Comparison of ENCODE assay signal across 11 cellular contexts in the genomic region with DNA sequence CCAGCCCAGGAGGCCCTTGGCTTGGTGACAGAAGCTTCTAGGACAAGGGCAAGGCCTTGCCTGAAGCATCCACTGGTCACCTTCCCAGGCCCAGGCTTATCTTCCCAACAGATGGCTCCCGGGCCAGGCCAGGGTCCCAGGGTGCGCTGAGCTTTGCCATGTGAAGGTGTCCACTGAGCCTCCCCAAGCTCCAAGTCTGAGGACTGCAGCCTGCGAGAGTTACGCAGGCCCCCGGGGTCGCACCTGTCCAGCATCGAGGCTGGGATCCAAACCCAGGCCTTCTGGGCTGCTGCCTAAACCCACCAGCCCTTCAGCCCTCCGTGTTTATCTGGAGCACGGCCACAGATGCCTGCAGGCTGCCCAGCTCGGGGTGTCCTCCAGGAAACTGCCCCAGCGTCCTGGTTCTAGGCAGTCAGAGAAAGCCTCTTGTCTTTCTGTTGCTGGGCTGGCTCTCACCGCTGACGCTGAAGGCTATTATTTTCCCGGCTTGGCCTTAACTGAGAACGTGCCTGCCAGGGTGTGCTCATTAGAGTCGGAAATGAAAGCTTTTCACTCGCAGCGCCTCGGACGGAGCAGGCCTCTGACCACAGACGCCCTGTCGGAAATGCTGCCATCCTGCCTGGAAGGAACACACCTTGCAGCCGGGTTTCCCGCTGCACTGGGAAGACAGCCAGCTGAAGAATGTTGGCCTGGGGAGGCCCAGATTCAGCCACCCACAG.
DNase-seq lines count a peak whose midpoint lies in the region; ATAC-seq and TF ChIP-seq lines count a peak whose summit lies in the region.
"Had no signal": no experiment of that assay in that cellular context is flagged by ENCODE, and none has a peak within 500 bp of the region (broad histone marks: within the 10 kb centered on the region; RNA-seq: fewer than 3 reads in every experiment).

No MANE protein-coding gene starts in this region.

- H3K9me3 ChIP-seq in endodermal cell (ENCODE audit: control insufficient read depth, low read length) (no peaks in the 10 kb centered on the region), tibial artery (no peaks in the 10 kb centered on the region), Peyer's patch (no peaks in the 10 kb centered on the region)

- H3K27me3 Mint-ChIP-seq in endodermal cell (ENCODE audit: insufficient read depth): no peaks in the 10 kb centered on the region
- H3K27me3 Mint-ChIP-seq: stimulated activated naive CD8-positive, alpha-beta T cell treated with anti-CD3 and anti-CD28 coated beads, Interleukin-15, amount 100 ng/mL, for 72 hours had no signal

- no peak overlapping the region for H3K4me3 ChIP-seq in endodermal cell (ENCODE audit: low read length)
- no peak overlapping the region for H3K4me3 ChIP-seq in tibial artery
- no peak overlapping the region for H3K4me3 ChIP-seq in Peyer's patch
- H3K4me3 ChIP-seq: coronary artery, GM12878 had no signal

- peak; percentile 85 for DNase-seq in RPMI7951 (ENCODE audit: low read depth)
- DNase-seq in endodermal cell: no peak
- peak; percentile 12 for DNase-seq in midbrain (lab: John Stamatoyannopoulos, UW)
- no peak for DNase-seq in tibial artery
- no peak for DNase-seq in Peyer's patch
- no peak for DNase-seq in activated effector memory CD4-positive, alpha-beta T cell treated with anti-CD3 and anti-CD28 coated beads, Interleukin-2, amount 50 U/mL, for 16 hours
- no peak for DNase-seq in omental fat pad (ENCODE audit: low spot score)
- DNase-seq: NCI-H2081; stimulated activated naive CD8-positive, alpha-beta T cell treated with anti-CD3 and anti-CD28 coated beads, Interleukin-15, amount 100 ng/mL, for 72 hours had no signal

- H3K36me3 ChIP-seq in endodermal cell (ENCODE audit: control insufficient read depth, insufficient read depth, low read length) (no peaks in the 10 kb centered on the region), tibial artery (no peaks in the 10 kb centered on the region), Peyer's patch (no peaks in the 10 kb centered on the region)

- H3K27ac ChIP-seq in endodermal cell (ENCODE audit: low read depth, low read length) (peak overlapping the region; percentile 47), tibial artery (peak overlapping the region; percentile 48 to 67), Peyer's patch (peak overlapping the region in 1 of 4 donors; percentile 35)

- no peaks in the 10 kb centered on the region for H3K9me3 Mint-ChIP-seq in endodermal cell
- H3K9me3 Mint-ChIP-seq: stimulated activated naive CD8-positive, alpha-beta T cell treated with anti-CD3 and anti-CD28 coated beads, Interleukin-15, amount 100 ng/mL, for 72 hours had no signal

- intact Hi-C loops in tibial artery (cut with DNase I; ENCODE audit: low total_unique reads): no loop called here

- no peak overlapping the region for H3K4me3 Mint-ChIP-seq in endodermal cell
- H3K4me3 Mint-ChIP-seq: stimulated activated naive CD8-positive, alpha-beta T cell treated with anti-CD3 and anti-CD28 coated beads, Interleukin-15, amount 100 ng/mL, for 72 hours had no signal

- H3K27me3 ChIP-seq in endodermal cell (ENCODE audit: control insufficient read depth, insufficient read depth, low read length, poor library complexity, severe bottlenecking): no peaks in the 10 kb centered on the region
- no peaks in the 10 kb centered on the region for H3K27me3 ChIP-seq in tibial artery
- H3K27me3 ChIP-seq in Peyer's patch: no peaks in the 10 kb centered on the region

- no peak overlapping the region for H3K9ac ChIP-seq in endodermal cell (ENCODE audit: extremely low read depth, low read length, poor library complexity, severe bottlenecking)

- WGBS in endodermal cell (ENCODE audit: insufficient coverage in 1 of 2, insufficient read length in 1 of 2), 2 experiments: 91 to 95% methylated on average over 15 to 24 of the region's 24 CpGs

- TF ChIP-seq CTCF in endodermal cell (conservative IDR thresholded peaks at IDR 0.05) (no peak), tibial artery (IDR thresholded peaks at IDR 0.05) (no peak), Peyer's patch (IDR thresholded peaks at IDR 0.05) (no peak), omental fat pad (IDR thresholded peaks at IDR 0.05) (no peak)

- peaks cover 2% of the 10 kb centered on the region for H3K4me1 Mint-ChIP-seq in endodermal cell

- no peaks in the 10 kb centered on the region for H3K36me3 Mint-ChIP-seq in endodermal cell (ENCODE audit: low read depth)

- H3K4me1 ChIP-seq in endodermal cell (ENCODE audit: control insufficient read depth, insufficient read depth, low read length): no peaks in the 10 kb centered on the region
- H3K4me1 ChIP-seq in tibial artery: peaks cover 0 to 67% (median 47%) of the 10 kb centered on the region in 4 donors
- H3K4me1 ChIP-seq in Peyer's patch: no peaks in the 10 kb centered on the region

- no peak for TF ChIP-seq POLR2A in Peyer's patch (IDR thresholded peaks at IDR 0.05)

- H3K27ac Mint-ChIP-seq in endodermal cell: no peak overlapping the region

- no peak for ATAC-seq in omental fat pad (ENCODE audit: low FRiP score)
- ATAC-seq: GM12878; stimulated activated naive CD8-positive, alpha-beta T cell treated with anti-CD3 and anti-CD28 coated beads, Interleukin-15, amount 100 ng/mL, for 72 hours had no signal

Comparison
In these comparisons a context has a peak if more than half of its experiments do, and no peak if none do; other contexts are left out.
1. DNase-seq: peak in RPMI7951 (single experiment) and midbrain (single experiment); none in endodermal cell (single experiment), tibial artery (0 of 2), Peyer's patch (0 of 3), activated effector memory CD4-positive, alpha-beta T cell treated with anti-CD3 and anti-CD28 coated beads, Interleukin-2, amount 50 U/mL, for 16 hours (single experiment) and omental fat pad (single experiment).